ENCODE assay signal across 22 cellular contexts in genomic region chr13:87986639-87987250, GRCh38.
"Had no signal": no experiment of that assay in that cellular context is flagged by ENCODE, and none has a peak within 500 bp of the region (broad histone marks: within the 10 kb centered on the region; RNA-seq: fewer than 3 reads in every experiment).

No MANE protein-coding gene starts in this region.

- H3K4me1 ChIP-seq: colonic mucosa, esophagus squamous epithelium, gastrocnemius medialis, heart right ventricle, left lung, lower lobe of right lung had no signal

- H3K27ac ChIP-seq: colonic mucosa, epithelial cell of prostate, esophagus squamous epithelium, gastrocnemius medialis, heart right ventricle, left lung, lower lobe of right lung had no signal

- H3K9me3 ChIP-seq: colonic mucosa, esophagus squamous epithelium, gastrocnemius medialis, lower lobe of right lung had no signal

- H3K4me3 ChIP-seq: colonic mucosa, esophagus squamous epithelium, gastrocnemius medialis, heart right ventricle, left lung, lower lobe of right lung had no signal

- ATAC-seq: effector memory CD8-positive, alpha-beta T cell; esophagus mucosa; gastrocnemius medialis; heart right ventricle; left cardiac atrium; left lung; left ventricle myocardium superior; lower lobe of right lung; naive thymus-derived CD4-positive, alpha-beta T cell had no signal

- DNase-seq: colonic mucosa; cortex of kidney; effector CD8-positive, alpha-beta T cell; effector memory CD8-positive, alpha-beta T cell; endodermal cell; erythroblast; esophagus squamous epithelium; foreskin melanocyte; gastrocnemius medialis; glutamatergic neuron; head of caudate nucleus; heart right ventricle; hippocampal formation; left cardiac atrium; left lung; left ventricle myocardium superior; lower lobe of right lung; mesenchymal stem cell; midbrain; naive thymus-derived CD4-positive, alpha-beta T cell had no signal

- H3K36me3 ChIP-seq: colonic mucosa, esophagus squamous epithelium, gastrocnemius medialis, heart right ventricle, left lung, lower lobe of right lung had no signal

- H3K27me3 ChIP-seq: colonic mucosa, esophagus squamous epithelium, gastrocnemius medialis, heart right ventricle, left lung had no signal
